ENCODE assay signal across 31 cellular contexts in the genomic region with DNA sequence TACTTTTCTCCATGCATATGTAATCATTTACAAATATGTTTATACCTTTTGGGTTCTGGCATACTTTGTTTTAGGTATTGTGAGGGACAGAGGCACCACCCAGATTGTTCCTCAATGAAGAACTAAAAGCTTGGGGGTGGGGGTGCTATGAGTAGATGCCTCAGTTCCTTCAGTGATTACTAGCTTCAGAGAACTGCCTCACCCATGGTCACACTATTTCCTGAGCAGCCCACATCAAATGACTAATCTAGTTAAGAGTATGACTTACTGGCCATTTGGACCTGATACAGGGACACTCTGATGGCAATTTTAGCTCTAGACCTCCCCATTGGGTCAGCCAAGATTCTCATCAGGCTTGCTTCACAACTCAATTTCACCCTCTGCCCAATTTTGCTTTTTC.
"Had no signal": no experiment of that assay in that cellular context is flagged by ENCODE, and none has a peak within 500 bp of the region (broad histone marks: within the 10 kb centered on the region; RNA-seq: fewer than 3 reads in every experiment).

No MANE protein-coding gene starts in this region.

- ATAC-seq: activated CD4-positive, alpha-beta T cell treated with anti-CD3 and anti-CD28 coated beads for 36 hours; activated CD4-positive, CD25-positive, alpha-beta regulatory T cell treated with anti-CD3 and anti-CD28 coated beads, Interleukin-2, amount 50 U/mL, for 24 hours; activated CD8-positive, alpha-beta memory T cell treated with anti-CD3 and anti-CD28 coated beads, Interleukin-2, amount 10 ng/mL, durations not matched to agents 7 days and 5 days; activated CD8-positive, alpha-beta T cell treated with anti-CD3 and anti-CD28 coated beads, Interleukin-2, amount 10 ng/mL, durations not matched to agents 7 days and 5 days; activated naive CD8-positive, alpha-beta T cell treated with anti-CD3 and anti-CD28 coated beads, Interleukin-2, amount 50 U/mL, for 24 hours; WTC11 had no signal

- FAIRE-seq: bronchial epithelial cell, TTC549 had no signal

- DNase-seq: activated CD4-positive, alpha-beta memory T cell treated with anti-CD3 and anti-CD28 coated beads, Interleukin-2, amount 10 ng/mL, durations not matched to agents 7 days and 5 days; activated CD4-positive, alpha-beta T cell treated with anti-CD3 and anti-CD28 coated beads for 1 hour; activated CD4-positive, alpha-beta T cell treated with anti-CD3 and anti-CD28 coated beads for 36 hours; activated CD4-positive, alpha-beta T cell treated with anti-CD3 and anti-CD28 coated beads for 48 hours; activated CD4-positive, alpha-beta T cell treated with anti-CD3 and anti-CD28 coated beads, Interleukin-2, amount 10 ng/mL, durations not matched to agents 7 days and 5 days; activated CD4-positive, alpha-beta T cell treated with anti-CD3 and anti-CD28 coated beads, Interleukin-2, amount 50 U/mL, for 48 hours; activated CD4-positive, CD25-positive, alpha-beta regulatory T cell; activated CD8-positive, alpha-beta memory T cell treated with anti-CD3 and anti-CD28 coated beads for 24 hours; activated CD8-positive, alpha-beta memory T cell treated with anti-CD3 and anti-CD28 coated beads, Interleukin-2, amount 10 ng/mL, durations not matched to agents 7 days and 5 days; activated CD8-positive, alpha-beta memory T cell treated with anti-CD3 and anti-CD28 coated beads, Interleukin-2, amount 50 U/mL, for 48 hours; activated CD8-positive, alpha-beta T cell treated with anti-CD3 and anti-CD28 coated beads, Interleukin-2, amount 10 ng/mL, durations not matched to agents 7 days and 5 days; activated effector memory CD4-positive, alpha-beta T cell treated with Interleukin-2 at 50 U/mL for 16 hours; activated gamma-delta T cell; activated naive CD4-positive, alpha-beta T cell treated with anti-CD3 and anti-CD28 coated beads, Interleukin-2, amount 10 ng/mL, durations not matched to agents 7 days and 5 days; activated naive CD4-positive, alpha-beta T cell treated with Interleukin-2 at 50 U/mL for 16 hours; activated naive CD8-positive, alpha-beta T cell treated with anti-CD3 and anti-CD28 coated beads, Interleukin-2, amount 10 ng/mL, durations not matched to agents 7 days and 5 days; activated naive CD8-positive, alpha-beta T cell treated with anti-CD3 and anti-CD28 coated beads, Interleukin-2, amount 50 U/mL, for 24 hours; activated T-cell treated with anti-CD3 and anti-CD28 coated beads, Interleukin-2, amount 50 U/mL, for 24 hours; activated T-cell treated with anti-CD3 and anti-CD28 coated beads, Interleukin-2, amount 50 U/mL, for 48 hours; amygdala; anterior cingulate cortex; caudate nucleus; cerebellar nuclear complex; colonic mucosa; T-helper 2 cell; T-helper 9 cell; WERI-Rb-1 had no signal
